8 cellular contexts compared by ENCODE assay signal in genomic region chr1:144523661-144524407, GRCh38.
A peak's percentile ranks its signal among the peaks of the same experiment; 100 is the strongest.
DNase-seq lines count a peak whose midpoint lies in the region; ATAC-seq, FAIRE-seq and TF ChIP-seq lines count a peak whose summit lies in the region.
"Not testable (repeated sequence)": the region's sequence is repeated elsewhere in the genome, so short reads cannot be mapped to it uniquely, and the experiment has no call there.

No MANE protein-coding gene starts in this region.

- H3K36me3 Mint-ChIP-seq in type B pancreatic cell, result not testable (repeated sequence)

- peak overlapping the region; percentile 18 for H3K4me3 ChIP-seq in bronchial epithelial cell (ENCODE audit: low read depth, low read length)

- intact Hi-C loops in posterior cingulate gyrus (cut with DNase I), result not testable (repeated sequence)

- DNase-seq in NCI-H345 (lab: John Stamatoyannopoulos, UW) (peak; percentile 75), bronchial epithelial cell (ENCODE audit: low read depth) (peak; percentile 67), hippocampal formation (lab: John Stamatoyannopoulos, UW) (peak; percentile 2 to 61), posterior cingulate gyrus (peak in 9 of 10 donors; percentile 38 to 95 (median 61)), type B pancreatic cell (ENCODE audit: extremely low spot score, unreplicated experiment) (peak; percentile 75)
- peak; percentile 48 for DNase-seq in activated CD4-positive, alpha-beta T cell treated with anti-CD3 and anti-CD28 coated beads, Interleukin-2, amount 50 U/mL, for 4 hours

- not testable (repeated sequence) for H3K27me3 ChIP-seq in bronchial epithelial cell (ENCODE audit: control insufficient read depth, insufficient read depth, low read length)

- peak overlapping the region; percentile 94 for H3K4me3 Mint-ChIP-seq in type B pancreatic cell

- H3K27me3 Mint-ChIP-seq in type B pancreatic cell, result not testable (repeated sequence)

- not testable (repeated sequence) for H3K36me3 ChIP-seq in bronchial epithelial cell (ENCODE audit: control insufficient read depth, insufficient read depth, low read length)

- peak overlapping the region; percentile 100 for H3K27ac Mint-ChIP-seq in type B pancreatic cell

- ATAC-seq in GM18858 (IDR thresholded peaks at IDR 0.05; ENCODE audit: unreplicated experiment) (peak; percentile 90), HG02870 (IDR thresholded peaks at IDR 0.05; ENCODE audit: unreplicated experiment) (peak; percentile 86)

- not testable (repeated sequence) for TF ChIP-seq CTCF in bronchial epithelial cell (IDR thresholded peaks at IDR 0.05; ENCODE audit: insufficient read depth, low read length, severe bottlenecking); type B pancreatic cell (conservative IDR thresholded peaks at IDR 0.05)

- H3K9me3 Mint-ChIP-seq in type B pancreatic cell, result not testable (repeated sequence)

- not testable (repeated sequence) for H3K4me1 Mint-ChIP-seq in type B pancreatic cell (ENCODE audit: unreplicated experiment)

- FAIRE-seq in bronchial epithelial cell (lab: Jason Lieb, UNC), result not testable (repeated sequence)

Comparison
In these comparisons a context has a peak if more than half of its experiments do, and no peak if none do; other contexts are left out.
1. Peak in every context shown above with its lines: DNase-seq, ATAC-seq and H3K4me3 ChIP-seq.